Comparison of ENCODE assay signal across 24 cellular contexts in genomic region chr7:40306025-40306424, GRCh38.
"Had no signal": no experiment of that assay in that cellular context is flagged by ENCODE, and none has a peak within 500 bp of the region (broad histone marks: within the 10 kb centered on the region; RNA-seq: fewer than 3 reads in every experiment).

No MANE protein-coding gene starts in this region.

- H3K36me3 ChIP-seq: ovary, right lobe of liver, spleen, tibial artery had no signal

- ATAC-seq: activated CD8-positive, alpha-beta T cell treated with anti-CD3 and anti-CD28 coated beads for 36 hours; left lobe of liver; right lobe of liver; stimulated activated naive CD8-positive, alpha-beta T cell treated with anti-CD3 and anti-CD28 coated beads, Interleukin-15, Interleukin-2, amounts not matched to agents 100 U/mL and 50 U/mL, for 24 hours had no signal

- DNase-seq: activated CD4-positive, alpha-beta T cell treated with anti-CD3 and anti-CD28 coated beads for 48 hours; activated CD4-positive, CD25-positive, alpha-beta regulatory T cell; activated CD8-positive, alpha-beta T cell treated with anti-CD3 and anti-CD28 coated beads for 36 hours; activated naive CD4-positive, alpha-beta T cell treated with Interleukin-2 at 50 U/mL for 16 hours; activated naive CD8-positive, alpha-beta T cell treated with anti-CD3 and anti-CD28 coated beads, Interleukin-2, amount 10 ng/mL, durations not matched to agents 7 days and 5 days; activated T-cell treated with anti-CD3 and anti-CD28 coated beads, Interleukin-2, amount 50 U/mL, for 24 hours; amygdala; cerebellar nuclear complex; effector memory CD4-positive, alpha-beta T cell; hypothalamus; islet precursor cell; midbrain; ovary; right lobe of liver; spleen; stimulated activated naive CD8-positive, alpha-beta T cell treated with anti-CD3 and anti-CD28 coated beads, Interleukin-15, Interleukin-2, amounts not matched to agents 100 U/mL and 50 U/mL, for 24 hours; substantia nigra; T-helper 1 cell; T-helper 9 cell; tibial artery had no signal

- H3K4me1 ChIP-seq: right lobe of liver, spleen had no signal

- H3K9me3 ChIP-seq: ovary, right lobe of liver, spleen, tibial artery had no signal

- H3K27me3 Mint-ChIP-seq: activated CD8-positive, alpha-beta T cell treated with anti-CD3 and anti-CD28 coated beads for 36 hours; activated naive CD8-positive, alpha-beta T cell treated with anti-CD3 and anti-CD28 coated beads, Interleukin-2, amount 10 ng/mL, durations not matched to agents 7 days and 5 days; activated T-cell treated with anti-CD3 and anti-CD28 coated beads, Interleukin-2, amount 50 U/mL, for 24 hours; dendritic cell treated with granulocyte-macrophage colony-stimulating factor and Interleukin-4, amounts not matched to agents 40 ng/mL and 50 ng/mL, for 4 days had no signal

- H3K36me3 Mint-ChIP-seq: activated naive CD8-positive, alpha-beta T cell treated with anti-CD3 and anti-CD28 coated beads, Interleukin-2, amount 10 ng/mL, durations not matched to agents 7 days and 5 days had no signal

- H3K27me3 ChIP-seq: ovary, right lobe of liver, spleen, tibial artery had no signal

- H3K27ac Mint-ChIP-seq: activated CD8-positive, alpha-beta T cell treated with anti-CD3 and anti-CD28 coated beads for 36 hours; activated naive CD8-positive, alpha-beta T cell treated with anti-CD3 and anti-CD28 coated beads, Interleukin-2, amount 10 ng/mL, durations not matched to agents 7 days and 5 days; activated T-cell treated with anti-CD3 and anti-CD28 coated beads, Interleukin-2, amount 50 U/mL, for 24 hours; activated T-helper 2 cell treated with anti-CD3 and anti-CD28 coated beads, Interferon-gamma antibody, Interleukin-2, Interleukin-4, amounts not matched to agents 10 μg/mL and 5 μg/mL and 100 μg/mL, durations not matched to agents 14 hours and 24 hours and 36 hours; dendritic cell treated with granulocyte-macrophage colony-stimulating factor and Interleukin-4, amounts not matched to agents 40 ng/mL and 50 ng/mL, for 4 days had no signal

- H3K4me3 ChIP-seq: ovary, right lobe of liver, spleen, tibial artery had no signal

- H3K4me1 Mint-ChIP-seq: neural crest cell had no signal

- H3K27ac ChIP-seq: ovary, right lobe of liver, spleen had no signal

- H3K4me3 Mint-ChIP-seq: activated CD8-positive, alpha-beta T cell treated with anti-CD3 and anti-CD28 coated beads for 36 hours; activated naive CD8-positive, alpha-beta T cell treated with anti-CD3 and anti-CD28 coated beads, Interleukin-2, amount 10 ng/mL, durations not matched to agents 7 days and 5 days; activated T-cell treated with anti-CD3 and anti-CD28 coated beads, Interleukin-2, amount 50 U/mL, for 24 hours; dendritic cell treated with granulocyte-macrophage colony-stimulating factor and Interleukin-4, amounts not matched to agents 40 ng/mL and 50 ng/mL, for 4 days; neural crest cell had no signal

- H3K9me3 Mint-ChIP-seq: activated CD8-positive, alpha-beta T cell treated with anti-CD3 and anti-CD28 coated beads for 36 hours; activated naive CD8-positive, alpha-beta T cell treated with anti-CD3 and anti-CD28 coated beads, Interleukin-2, amount 10 ng/mL, durations not matched to agents 7 days and 5 days; activated T-cell treated with anti-CD3 and anti-CD28 coated beads, Interleukin-2, amount 50 U/mL, for 24 hours; activated T-helper 2 cell treated with anti-CD3 and anti-CD28 coated beads, Interferon-gamma antibody, Interleukin-2, Interleukin-4, amounts not matched to agents 10 μg/mL and 5 μg/mL and 100 μg/mL, durations not matched to agents 14 hours and 24 hours and 36 hours; dendritic cell treated with granulocyte-macrophage colony-stimulating factor and Interleukin-4, amounts not matched to agents 40 ng/mL and 50 ng/mL, for 4 days had no signal
